ENCODE assay signal across 1 cellular context in genomic region chr11:61384271-61385242, GRCh38.
TF ChIP-seq lines count a peak whose summit lies in the region.

No MANE protein-coding gene starts in this region.

TF ChIP-seq in K562, 482 proteins besides CTCF, POLR2A, EP300 and RAD21 (continued from another document):
- TF ChIP-seq, protein P1, sequence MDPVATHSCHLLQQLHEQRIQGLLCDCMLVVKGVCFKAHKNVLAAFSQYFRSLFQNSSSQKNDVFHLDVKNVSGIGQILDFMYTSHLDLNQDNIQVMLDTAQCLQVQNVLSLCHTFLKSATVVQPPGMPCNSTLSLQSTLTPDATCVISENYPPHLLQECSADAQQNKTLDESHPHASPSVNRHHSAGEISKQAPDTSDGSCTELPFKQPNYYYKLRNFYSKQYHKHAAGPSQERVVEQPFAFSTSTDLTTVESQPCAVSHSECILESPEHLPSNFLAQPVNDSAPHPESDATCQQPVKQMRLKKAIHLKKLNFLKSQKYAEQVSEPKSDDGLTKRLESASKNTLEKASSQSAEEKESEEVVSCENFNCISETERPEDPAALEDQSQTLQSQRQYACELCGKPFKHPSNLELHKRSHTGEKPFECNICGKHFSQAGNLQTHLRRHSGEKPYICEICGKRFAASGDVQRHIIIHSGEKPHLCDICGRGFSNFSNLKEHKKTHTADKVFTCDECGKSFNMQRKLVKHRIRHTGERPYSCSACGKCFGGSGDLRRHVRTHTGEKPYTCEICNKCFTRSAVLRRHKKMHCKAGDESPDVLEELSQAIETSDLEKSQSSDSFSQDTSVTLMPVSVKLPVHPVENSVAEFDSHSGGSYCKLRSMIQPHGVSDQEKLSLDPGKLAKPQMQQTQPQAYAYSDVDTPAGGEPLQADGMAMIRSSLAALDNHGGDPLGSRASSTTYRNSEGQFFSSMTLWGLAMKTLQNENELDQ (CRISPR knock-in tag; IDR thresholded peaks at IDR 0.05; ENCODE audit: borderline replicate concordance) = no peak
- peak in 1 of 3 experiments; percentile 4 for TF ChIP-seq YY1 (IDR thresholded peaks at IDR 0.05; ENCODE audit: borderline replicate concordance in 1 of 3, control insufficient read depth in 1 of 3, extremely low read depth in 1 of 3, insufficient read depth in 3 of 3, insufficient read length in 1 of 3, insufficient replicate concordance in 2 of 3, low read depth in 1 of 3, low read length in 2 of 3)
- peak; percentile 89 for TF ChIP-seq SMC3 (conservative IDR thresholded peaks at IDR 0.05; ENCODE audit: insufficient read depth, low read depth, low read length)
- TF ChIP-seq, protein P2, sequence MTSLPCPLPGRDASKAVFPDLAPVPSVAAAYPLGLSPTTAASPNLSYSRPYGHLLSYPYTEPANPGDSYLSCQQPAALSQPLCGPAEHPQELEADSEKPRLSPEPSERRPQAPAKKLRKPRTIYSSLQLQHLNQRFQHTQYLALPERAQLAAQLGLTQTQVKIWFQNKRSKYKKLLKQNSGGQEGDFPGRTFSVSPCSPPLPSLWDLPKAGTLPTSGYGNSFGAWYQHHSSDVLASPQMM (CRISPR knock-in tag; IDR thresholded peaks at IDR 0.05) = no peak
- TF ChIP-seq CBX3 (IDR thresholded peaks at IDR 0.05; ENCODE audit: borderline replicate concordance in 1 of 2, low read length in 2 of 2) = no peak; a peak in 1 of 3 replicates
- peak; percentile 67; the same call in 1 of the 2 replicates for TF ChIP-seq CGGBP1 (CRISPR knock-in tag; IDR thresholded peaks at IDR 0.05)
- TF ChIP-seq MCM5 (IDR thresholded peaks at IDR 0.05; ENCODE audit: low read depth) = no peak
- peak; percentile 20; the same call in 1 of the 2 replicates for TF ChIP-seq TFAP4 (CRISPR knock-in tag; IDR thresholded peaks at IDR 0.05; ENCODE audit: borderline replicate concordance)
- TF ChIP-seq ARID2 (IDR thresholded peaks at IDR 0.05) = peak; percentile 97
- TF ChIP-seq, protein P3, sequence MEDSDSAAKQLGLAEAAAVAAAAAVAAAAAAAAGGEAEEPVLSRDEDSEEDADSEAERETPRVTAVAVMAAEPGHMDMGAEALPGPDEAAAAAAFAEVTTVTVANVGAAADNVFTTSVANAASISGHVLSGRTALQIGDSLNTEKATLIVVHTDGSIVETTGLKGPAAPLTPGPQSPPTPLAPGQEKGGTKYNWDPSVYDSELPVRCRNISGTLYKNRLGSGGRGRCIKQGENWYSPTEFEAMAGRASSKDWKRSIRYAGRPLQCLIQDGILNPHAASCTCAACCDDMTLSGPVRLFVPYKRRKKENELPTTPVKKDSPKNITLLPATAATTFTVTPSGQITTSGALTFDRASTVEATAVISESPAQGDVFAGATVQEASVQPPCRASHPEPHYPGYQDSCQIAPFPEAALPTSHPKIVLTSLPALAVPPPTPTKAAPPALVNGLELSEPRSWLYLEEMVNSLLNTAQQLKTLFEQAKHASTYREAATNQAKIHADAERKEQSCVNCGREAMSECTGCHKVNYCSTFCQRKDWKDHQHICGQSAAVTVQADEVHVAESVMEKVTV (CRISPR knock-in tag; IDR thresholded peaks at IDR 0.05) = peak; percentile 80
- TF ChIP-seq ZNF740 (CRISPR knock-in tag; IDR thresholded peaks at IDR 0.05) = no peak
- TF ChIP-seq ZNF740 (tag; IDR thresholded peaks at IDR 0.05) = no peak
- TF ChIP-seq ETV1 (tag; conservative IDR thresholded peaks at IDR 0.05; ENCODE audit: low read depth) = peak; percentile 46; the same call in 1 of the 2 replicates
- TF ChIP-seq TOE1 (IDR thresholded peaks at IDR 0.05; ENCODE audit: borderline replicate concordance) = no peak
- no peak for TF ChIP-seq TOE1 (CRISPR knock-in tag; IDR thresholded peaks at IDR 0.05; ENCODE audit: borderline replicate concordance, low read depth)
- TF ChIP-seq ZNF431 (CRISPR knock-in tag; IDR thresholded peaks at IDR 0.05) = no peak
- no peak for TF ChIP-seq CHCHD3 (CRISPR knock-in tag; IDR thresholded peaks at IDR 0.05)
- TF ChIP-seq STAT6 (CRISPR knock-in tag; IDR thresholded peaks at IDR 0.05) = no peak
- no peak for TF ChIP-seq XRCC4 (IDR thresholded peaks at IDR 0.05; ENCODE audit: extremely low read depth, insufficient read depth, insufficient read length)
- TF ChIP-seq, protein P4, sequence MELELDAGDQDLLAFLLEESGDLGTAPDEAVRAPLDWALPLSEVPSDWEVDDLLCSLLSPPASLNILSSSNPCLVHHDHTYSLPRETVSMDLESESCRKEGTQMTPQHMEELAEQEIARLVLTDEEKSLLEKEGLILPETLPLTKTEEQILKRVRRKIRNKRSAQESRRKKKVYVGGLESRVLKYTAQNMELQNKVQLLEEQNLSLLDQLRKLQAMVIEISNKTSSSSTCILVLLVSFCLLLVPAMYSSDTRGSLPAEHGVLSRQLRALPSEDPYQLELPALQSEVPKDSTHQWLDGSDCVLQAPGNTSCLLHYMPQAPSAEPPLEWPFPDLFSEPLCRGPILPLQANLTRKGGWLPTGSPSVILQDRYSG (tag; conservative IDR thresholded peaks at IDR 0.05; ENCODE audit: low read depth) = no peak
- TF ChIP-seq AFF4 (CRISPR knock-in tag; IDR thresholded peaks at IDR 0.05) = no peak
- TF ChIP-seq NCOA4 (IDR thresholded peaks at IDR 0.05; ENCODE audit: partially characterized antibody) = no peak
- no peak for TF ChIP-seq TAF9B (IDR thresholded peaks at IDR 0.05; ENCODE audit: partially characterized antibody)
- peak in 1 of 2 experiments; percentile 15; a peak in 1 of 4 replicates for TF ChIP-seq RCOR1 (IDR thresholded peaks at IDR 0.05; ENCODE audit: borderline replicate concordance in 1 of 2, low read depth in 2 of 2, low read length in 2 of 2)
